Comparison of ENCODE assay signal across 8 cellular contexts in genomic region chr3:141875893-141876380, GRCh38. TPM values are rescaled to one million over a fixed set of nuclear protein-coding genes. Genes with fewer than 3 reads are reported as not detected.
DNase-seq lines count a peak whose midpoint lies in the region; ATAC-seq and TF ChIP-seq lines count a peak whose summit lies in the region.

No MANE protein-coding gene starts in this region.

- H3K9me3 Mint-ChIP-seq in activated CD8-positive, alpha-beta T cell treated with anti-CD3 and anti-CD28 coated beads for 36 hours, result no peaks in the 10 kb centered on the region

- H3K4me1 ChIP-seq in muscle layer of duodenum (ENCODE audit: control insufficient read depth in 1 of 2, insufficient read depth in 2 of 2, low read length in 2 of 2), result peaks cover 0 to 22% of the 10 kb centered on the region in 2 donors
- peaks cover 10 to 17% of the 10 kb centered on the region in 2 donors for H3K4me1 ChIP-seq in thyroid gland

- no peaks in the 10 kb centered on the region for H3K27me3 Mint-ChIP-seq in activated CD8-positive, alpha-beta T cell treated with anti-CD3 and anti-CD28 coated beads for 36 hours

- H3K4me3 ChIP-seq in epithelial cell of proximal tubule (ENCODE audit: low read depth, low read length) (peak overlapping the region; percentile 84), muscle layer of duodenum (ENCODE audit: low read depth in 1 of 2, low read length in 2 of 2) (peak overlapping the region; percentile 81 to 90), thyroid gland (replicated peaks in 1 of 3) (peak overlapping the region; percentile 32 to 67 (median 63))

- POLR2A ChIA-PET in activated CD8-positive, alpha-beta T cell treated with anti-CD3 and anti-CD28 coated beads for 36 hours (lab: Charles Lee), result interaction anchor here (0.9 to 2.4 kb wide), 7 partner anchors 10 to 547 kb away, joined by 3 to 30 read pairs (median 5); partner anchors contain the start of gene RNF7

- no peak for TF ChIP-seq CTCF in activated CD8-positive, alpha-beta T cell treated with anti-CD3 and anti-CD28 coated beads for 36 hours (IDR thresholded peaks at IDR 0.05)
- TF ChIP-seq CTCF in epithelial cell of proximal tubule (conservative IDR thresholded peaks at IDR 0.05; ENCODE audit: low read depth, low read length) (no peak), thyroid gland (IDR thresholded peaks at IDR 0.05) (no peak)

- CTCF ChIA-PET in activated CD8-positive, alpha-beta T cell treated with anti-CD3 and anti-CD28 coated beads for 36 hours (lab: Charles Lee), result interaction anchor here (0.6 to 4.7 kb wide), 17 partner anchors 8 to 564 kb away, joined by 3 to 53 read pairs (median 5); partner anchors contain the start of genes GRK7 and RNF7

- peak in 1 of 2 donors; percentile 14 for TF ChIP-seq POLR2A in thyroid gland (IDR thresholded peaks at IDR 0.05)

- intact Hi-C loops in activated CD8-positive, alpha-beta T cell treated with anti-CD3 and anti-CD28 coated beads for 36 hours (cut with micrococcal nuclease), result loop anchor here (1.0 to 5.0 kb wide), 2 partner anchors 79 to 138 kb away; partner anchors contain the start of gene RNF7
- intact Hi-C loops in thyroid gland (cut with DNase I), result loop anchor here (5.0 to 10.0 kb wide), 2 partner anchors 81 to 139 kb away; partner anchors contain the start of gene RNF7

- H3K4me1 Mint-ChIP-seq in activated CD8-positive, alpha-beta T cell treated with anti-CD3 and anti-CD28 coated beads for 36 hours (ENCODE audit: low read depth), result peaks cover 28% of the 10 kb centered on the region

- DNase-seq in stimulated activated CD4-positive, alpha-beta T cell treated with anti-CD3 and anti-CD28 coated beads, Interleukin-12 subunit alpha, Interleukin-12 subunit beta, amount 100 ng/mL, for 48 hours (ENCODE audit: low read depth in 2 of 3, low spot score in 1 of 3), result peak; percentile 46 to 62 (median 61)
- DNase-seq in stimulated activated CD4-positive, alpha-beta T cell treated with anti-CD3 and anti-CD28 coated beads, Interleukin-4, amount 100 ng/mL, for 1 hour, result no peak
- DNase-seq in NCI-H2081 treated with DMSO at 0.1 percent for 48 hours (lab: John Stamatoyannopoulos, UW) (peak; percentile 55), epithelial cell of proximal tubule (ENCODE audit: low read depth) (no peak), thyroid gland (no peak)
- DNase-seq in activated CD8-positive, alpha-beta T cell treated with anti-CD3 and anti-CD28 coated beads for 36 hours, result peak; percentile 85

- H3K9me3 ChIP-seq in muscle layer of duodenum (ENCODE audit: control insufficient read depth in 1 of 2, low read length in 2 of 2), result no peaks in the 10 kb centered on the region
- H3K9me3 ChIP-seq in thyroid gland, result no peaks in the 10 kb centered on the region

- peaks cover 32% of the 10 kb centered on the region for H3K36me3 Mint-ChIP-seq in activated CD8-positive, alpha-beta T cell treated with anti-CD3 and anti-CD28 coated beads for 36 hours (ENCODE audit: low read depth)

- peak overlapping the region; percentile 95 for H3K27ac Mint-ChIP-seq in activated CD8-positive, alpha-beta T cell treated with anti-CD3 and anti-CD28 coated beads for 36 hours

- H3K27me3 ChIP-seq in muscle layer of duodenum (ENCODE audit: low read depth, low read length) (no peaks in the 10 kb centered on the region), thyroid gland (no peaks in the 10 kb centered on the region)

- peak overlapping the region; percentile 95 for H3K4me3 Mint-ChIP-seq in activated CD8-positive, alpha-beta T cell treated with anti-CD3 and anti-CD28 coated beads for 36 hours

- H3K36me3 ChIP-seq in muscle layer of duodenum (ENCODE audit: control insufficient read depth in 1 of 2, insufficient read depth in 2 of 2, low read length in 2 of 2) (peaks cover 0 to 11% of the 10 kb centered on the region in 2 donors), thyroid gland (no peaks in the 10 kb centered on the region)

- peak overlapping the region; percentile 95 for H3K27ac ChIP-seq in muscle layer of duodenum (ENCODE audit: low read length)
- H3K27ac ChIP-seq in thyroid gland, result peak overlapping the region; percentile 95 to 100 (median 100)

- peak; percentile 48 for ATAC-seq in HG02759 (IDR thresholded peaks at IDR 0.05; ENCODE audit: unreplicated experiment)
- peak; percentile 60 for ATAC-seq in activated CD8-positive, alpha-beta T cell treated with anti-CD3 and anti-CD28 coated beads for 36 hours

- WGBS in thyroid gland, 2 donors, result 0 to 1% methylated on average over 23 to 36 of the region's 42 CpGs

RNA-seq across cellular contexts. Expression of gene ATP1B3, which starts 0.5 kb away (rescaled TPM):
- total RNA-seq in activated CD8-positive, alpha-beta T cell treated with anti-CD3 and anti-CD28 coated beads for 36 hours, result 100 to 1,000 TPM; 127 to 134 TPM
- 66.5 and 70.0 TPM in 2 replicates for total RNA-seq in epithelial cell of proximal tubule
- total RNA-seq in thyroid gland, result 10 to 100 TPM; 55.1 to 94.1 (median 64.7) TPM

Comparison
In these comparisons a context has a peak if more than half of its experiments do, and no peak if none do; other contexts are left out.
1. DNase-seq: peak in stimulated activated CD4-positive, alpha-beta T cell treated with anti-CD3 and anti-CD28 coated beads, Interleukin-12 subunit alpha, Interleukin-12 subunit beta, amount 100 ng/mL, for 48 hours (3 of 3), NCI-H2081 treated with DMSO at 0.1 percent for 48 hours (single experiment) and activated CD8-positive, alpha-beta T cell treated with anti-CD3 and anti-CD28 coated beads for 36 hours (single experiment); none in stimulated activated CD4-positive, alpha-beta T cell treated with anti-CD3 and anti-CD28 coated beads, Interleukin-4, amount 100 ng/mL, for 1 hour (single experiment), epithelial cell of proximal tubule (single experiment) and thyroid gland (0 of 2).
2. Peak in every context shown above with its lines, with median percentiles within 50 percentile points of each other: H3K4me3 ChIP-seq.